ENCODE assay signal across 8 cellular contexts in genomic region chr3:53114011-53114400, GRCh38. TPM values are rescaled to one million over a fixed set of nuclear protein-coding genes. Genes with fewer than 3 reads are reported as not detected.
A peak's percentile ranks its signal among the peaks of the same experiment; 100 is the strongest.
DNase-seq lines count a peak whose midpoint lies in the region; ATAC-seq, FAIRE-seq and TF ChIP-seq lines count a peak whose summit lies in the region.

No MANE protein-coding gene starts in this region.

- no peaks in the 10 kb centered on the region for H3K27me3 ChIP-seq in suprapubic skin

- peaks cover 48% of the 10 kb centered on the region for H3K36me3 ChIP-seq in suprapubic skin

- TF ChIP-seq POLR2A in suprapubic skin (IDR thresholded peaks at IDR 0.05) = no peak

- peak; percentile 95 for FAIRE-seq in GM19239 (lab: Jason Lieb, UNC)
- no peak for FAIRE-seq in frontal cortex (lab: Jason Lieb, UNC)

- no peak for TF ChIP-seq EP300 in suprapubic skin (IDR thresholded peaks at IDR 0.05)

- ATAC-seq in omental fat pad (ENCODE audit: low FRiP score) = peak; percentile 57

- H3K9me3 ChIP-seq in suprapubic skin = no peaks in the 10 kb centered on the region

- peak; percentile 91 for DNase-seq in Ammon's horn (ENCODE audit: low spot score)
- peak; percentile 80 for DNase-seq in GM19239 (ENCODE audit: insufficient read length, low spot score)
- DNase-seq in Kasumi-1 (lab: John Stamatoyannopoulos, UW) = peak; percentile 78 to 92
- peak; percentile 55 for DNase-seq in SIG-M5 (lab: John Stamatoyannopoulos, UW)
- peak; percentile 62 for DNase-seq in activated effector memory CD4-positive, alpha-beta T cell treated with Interleukin-2 at 50 U/mL for 16 hours
- peak; percentile 42 to 80 for DNase-seq in frontal cortex (ENCODE audit: low spot score in 2 of 2)
- DNase-seq in omental fat pad (ENCODE audit: low spot score) = peak; percentile 80
- DNase-seq in suprapubic skin (ENCODE audit: low spot score in 2 of 2) = peak; percentile 88 to 89

- H3K27ac ChIP-seq in suprapubic skin = no peak overlapping the region

- H3K4me1 ChIP-seq in suprapubic skin = peaks cover 11% of the 10 kb centered on the region

- no peak overlapping the region for H3K4me3 ChIP-seq in suprapubic skin

- TF ChIP-seq CTCF in omental fat pad (IDR thresholded peaks at IDR 0.05) = peak in 2 of 3 donors; percentile 38 to 86
- peak; percentile 83 to 93 for TF ChIP-seq CTCF in suprapubic skin (IDR thresholded peaks at IDR 0.05)

- 15% methylated on average over 5 of the region's 5 CpGs for WGBS in suprapubic skin

RNA-seq across cellular contexts. Expression of gene RFT1, which starts 16.2 kb away (rescaled TPM):
- 6.1 TPM for total RNA-seq in frontal cortex
- 10 to 100 TPM in 2 of 4 donors, 1 to 10 TPM in 2; 9.1 to 14.0 (median 10.5) TPM for total RNA-seq in omental fat pad
- total RNA-seq in suprapubic skin = 10 to 100 TPM in 2 of 4 donors, 1 to 10 TPM in 2; 8.3 to 19.7 (median 10.2) TPM

RNA-seq across cellular contexts. Expression of gene PRKCD, which starts 47.0 kb away (rescaled TPM):
- total RNA-seq in frontal cortex (0.82 TPM), omental fat pad (10 to 100 TPM; 21.5 to 39.9 (median 30.3) TPM), suprapubic skin (10 to 100 TPM; 27.9 to 31.3 (median 29.3) TPM)

Comparison
In these comparisons a context has a peak if more than half of its experiments do, and no peak if none do; other contexts are left out.
1. RNA of gene PRKCD, which starts 47.0 kb away (total RNA-seq): 21.5 to 39.9 TPM in omental fat pad and 27.9 to 31.3 TPM in suprapubic skin; 0.82 TPM in frontal cortex (single experiment); every median in the first group is over 10 times any median in the second.
2. Peak in every context shown above with its lines, with median percentiles within 50 percentile points of each other: DNase-seq.